9 cellular contexts compared by ENCODE assay signal in the genomic region with DNA sequence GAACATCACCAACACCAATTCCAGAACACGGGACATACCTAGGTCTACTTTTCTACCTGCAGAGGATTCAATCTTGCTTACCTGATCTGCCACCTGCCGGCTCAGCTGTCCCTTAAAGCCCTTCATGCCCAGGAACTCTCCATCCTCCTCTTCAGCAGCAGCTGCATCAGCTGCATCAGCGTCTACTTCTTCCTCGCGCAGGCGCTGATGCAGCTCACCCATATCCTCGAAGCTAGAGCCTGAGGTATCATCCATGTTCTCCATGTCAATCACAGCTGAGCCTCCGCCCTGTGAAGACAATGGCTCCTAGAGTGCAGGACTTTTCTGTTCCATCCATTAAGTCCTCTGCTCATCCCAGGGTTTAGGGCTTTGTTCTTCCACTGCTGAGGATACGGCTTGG. TPM values are rescaled to one million over a fixed set of nuclear protein-coding genes. Genes with fewer than 3 reads are reported as not detected.
DNase-seq lines count a peak whose midpoint lies in the region; ATAC-seq and TF ChIP-seq lines count a peak whose summit lies in the region.
"Had no signal": no experiment of that assay in that cellular context is flagged by ENCODE, and none has a peak within 500 bp of the region (broad histone marks: within the 10 kb centered on the region; RNA-seq: fewer than 3 reads in every experiment).

No MANE protein-coding gene starts in this region.

- H3K27me3 Mint-ChIP-seq in stimulated activated naive B cell treated with anti-CD40 and anti-IgM and Interleukin-4, amounts not matched to agents 10 μg/mL and 1 μg/mL and 100 μg/mL, for 72 hours, result no peaks in the 10 kb centered on the region
- peaks cover 1% of the 10 kb centered on the region; the same call in 1 of the 2 replicates for H3K27me3 Mint-ChIP-seq in HFFc6 (ENCODE audit: insufficient read depth)

- TF ChIP-seq POLR2A in ovary (IDR thresholded peaks at IDR 0.05), result no peak

- H3K27ac Mint-ChIP-seq in stimulated activated naive B cell treated with anti-CD40 and anti-IgM and Interleukin-4, amounts not matched to agents 10 μg/mL and 1 μg/mL and 100 μg/mL, for 72 hours, result no peak overlapping the region
- H3K27ac Mint-ChIP-seq in HFFc6, result no peak overlapping the region

- H3K36me3 Mint-ChIP-seq in stimulated activated naive B cell treated with anti-CD40 and anti-IgM and Interleukin-4, amounts not matched to agents 10 μg/mL and 1 μg/mL and 100 μg/mL, for 72 hours, result peaks cover 25 to 34% of the 10 kb centered on the region in 2 donors
- H3K36me3 Mint-ChIP-seq in HFFc6 (ENCODE audit: low read depth), result peaks cover 20% of the 10 kb centered on the region

- H3K4me3 ChIP-seq in MG63, result peak overlapping the region; percentile 98
- H3K4me3 ChIP-seq in epithelial cell of proximal tubule (ENCODE audit: low read depth, low read length), result peak overlapping the region; percentile 82
- H3K4me3 ChIP-seq in ovary, result peak overlapping the region; percentile 61

- H3K4me1 Mint-ChIP-seq in stimulated activated naive B cell treated with anti-CD40 and anti-IgM and Interleukin-4, amounts not matched to agents 10 μg/mL and 1 μg/mL and 100 μg/mL, for 72 hours, result peaks cover 17 to 21% of the 10 kb centered on the region in 2 donors
- H3K4me1 Mint-ChIP-seq in HFFc6 (ENCODE audit: low read depth), result peaks cover 24% of the 10 kb centered on the region

- peaks cover 24% of the 10 kb centered on the region for H3K36me3 ChIP-seq in MG63
- H3K36me3 ChIP-seq in ovary, result no peaks in the 10 kb centered on the region

- no peak for TF ChIP-seq EP300 in ovary (IDR thresholded peaks at IDR 0.05)

- H3K4me3 Mint-ChIP-seq in stimulated activated naive B cell treated with anti-CD40 and anti-IgM and Interleukin-4, amounts not matched to agents 10 μg/mL and 1 μg/mL and 100 μg/mL, for 72 hours, result no peak overlapping the region
- H3K4me3 Mint-ChIP-seq in HFFc6, result no peak overlapping the region

- H3K27ac ChIP-seq in C4-2B (peak overlapping the region; percentile 84), ovary (no peak overlapping the region)

- DNase-seq in MG63 (no peak), epithelial cell of proximal tubule (ENCODE audit: low read depth) (no peak), ovary (no peak), HFFc6 (no peak)
- DNase-seq in stimulated activated CD4-positive, alpha-beta T cell treated with anti-CD3 and anti-CD28 coated beads, Interleukin-12 subunit alpha, Interleukin-12 subunit beta, amount 100 ng/mL, for 4 hours, result no peak
- no peak for DNase-seq in stimulated activated naive B cell treated with anti-CD40 and anti-IgM and Interleukin-4, amounts not matched to agents 10 μg/mL and 1 μg/mL and 100 μg/mL, for 72 hours
- DNase-seq: hypothalamus had no signal

- H3K9me3 ChIP-seq in MG63, result no peaks in the 10 kb centered on the region
- H3K9me3 ChIP-seq in ovary, result no peaks in the 10 kb centered on the region

- WGBS in ovary, 3 donors, result 58 to 68% (median 61%) methylated on average over 9 of the region's 9 CpGs

- ATAC-seq in HG02642 (IDR thresholded peaks at IDR 0.05; ENCODE audit: poor library complexity, unreplicated experiment), result no peak
- ATAC-seq in stimulated activated naive B cell treated with anti-CD40 and anti-IgM and Interleukin-4, amounts not matched to agents 10 μg/mL and 1 μg/mL and 100 μg/mL, for 72 hours (replicated peaks), result no peak

- TF ChIP-seq CTCF in C4-2B (conservative IDR thresholded peaks at IDR 0.05), result no peak
- no peak for TF ChIP-seq CTCF in epithelial cell of proximal tubule (conservative IDR thresholded peaks at IDR 0.05; ENCODE audit: low read depth, low read length)
- TF ChIP-seq CTCF in ovary (IDR thresholded peaks at IDR 0.05), result no peak
- no peak for TF ChIP-seq CTCF in HFFc6 (IDR thresholded peaks at IDR 0.05)

- no peaks in the 10 kb centered on the region for H3K27me3 ChIP-seq in MG63
- no peaks in the 10 kb centered on the region for H3K27me3 ChIP-seq in ovary

- intact Hi-C loops in ovary (cut with DNase I), result no loop called here

- H3K4me1 ChIP-seq in ovary (ENCODE audit: insufficient read depth), result peaks cover 14% of the 10 kb centered on the region

- no peaks in the 10 kb centered on the region for H3K9me3 Mint-ChIP-seq in stimulated activated naive B cell treated with anti-CD40 and anti-IgM and Interleukin-4, amounts not matched to agents 10 μg/mL and 1 μg/mL and 100 μg/mL, for 72 hours
- no peaks in the 10 kb centered on the region for H3K9me3 Mint-ChIP-seq in HFFc6

RNA-seq across cellular contexts. Expression of a gene that starts 0.9 kb away (rescaled TPM):
- total RNA-seq in MG63 (2014; rRNA removed; shearing (Covaris generic); ENCODE audit: low replicate concordance), result 41.1 and 51.9 TPM in 2 replicates
- 77.7 and 96.9 TPM in 2 replicates for total RNA-seq in epithelial cell of proximal tubule
- total RNA-seq in ovary, result 10 to 100 TPM; 47.0 to 81.8 (median 71.4) TPM
- polyA plus RNA-seq in ovary, result 100 to 1,000 TPM; 107 to 143 TPM
- total RNA-seq in HFFc6 (2021; fragmentation: NEBNext Ultra II Directional; extraction: Animal tissue kit (Norgen Biotek cat#: 25700)), result 100 to 1,000 TPM; 147 to 176 (median 158) TPM

RNA-seq across cellular contexts. Expression of a gene that starts 1.1 kb away (rescaled TPM):
- 24.6 and 37.6 TPM in 2 replicates for total RNA-seq in MG63 (2014; rRNA removed; shearing (Covaris generic); ENCODE audit: low replicate concordance)
- total RNA-seq in epithelial cell of proximal tubule (37.6 and 40.7 TPM in 2 replicates), ovary (10 to 100 TPM; 18.1 to 48.6 (median 32.0) TPM)
- 10 to 100 TPM; 29.3 to 33.7 TPM for polyA plus RNA-seq in ovary
- 10 to 100 TPM; 43.5 to 66.9 (median 53.8) TPM for total RNA-seq in HFFc6 (2021; fragmentation: NEBNext Ultra II Directional; extraction: Animal tissue kit (Norgen Biotek cat#: 25700))

RNA-seq across cellular contexts. Expression of a gene that starts 5.7 kb away (rescaled TPM):
- total RNA-seq in MG63 (2014; rRNA removed; shearing (Covaris generic); ENCODE audit: low replicate concordance), result 0.10 TPM in 1 of 2 replicates, not detected in the other
- total RNA-seq in epithelial cell of proximal tubule, result not detected in 2 replicates
- 1 to 10 TPM; 1.1 to 4.8 (median 2.0) TPM for total RNA-seq in ovary
- polyA plus RNA-seq in ovary, result under 1 TPM; 0.13 to 0.30 TPM
- 1 to 10 TPM in 2 of 6 experiments, under 1 TPM in 4; 0.75 to 1.7 (median 0.90) TPM for total RNA-seq in HFFc6 (2021; fragmentation: NEBNext Ultra II Directional; extraction: Animal tissue kit (Norgen Biotek cat#: 25700))

RNA-seq across cellular contexts. Expression of a gene that starts 38.4 kb away (rescaled TPM):
- 8.1 and 19.0 TPM in 2 replicates for total RNA-seq in MG63 (2014; rRNA removed; shearing (Covaris generic); ENCODE audit: low replicate concordance)
- total RNA-seq in epithelial cell of proximal tubule (17.8 and 18.3 TPM in 2 replicates), ovary (10 to 100 TPM; 21.8 to 44.8 (median 34.5) TPM)
- 10 to 100 TPM; 12.9 to 29.8 TPM for polyA plus RNA-seq in ovary
- total RNA-seq in HFFc6 (2021; fragmentation: NEBNext Ultra II Directional; extraction: Animal tissue kit (Norgen Biotek cat#: 25700)), result 10 to 100 TPM; 27.0 to 34.3 (median 30.2) TPM
